ENCODE assay signal across 2 cellular contexts in the genomic region with DNA sequence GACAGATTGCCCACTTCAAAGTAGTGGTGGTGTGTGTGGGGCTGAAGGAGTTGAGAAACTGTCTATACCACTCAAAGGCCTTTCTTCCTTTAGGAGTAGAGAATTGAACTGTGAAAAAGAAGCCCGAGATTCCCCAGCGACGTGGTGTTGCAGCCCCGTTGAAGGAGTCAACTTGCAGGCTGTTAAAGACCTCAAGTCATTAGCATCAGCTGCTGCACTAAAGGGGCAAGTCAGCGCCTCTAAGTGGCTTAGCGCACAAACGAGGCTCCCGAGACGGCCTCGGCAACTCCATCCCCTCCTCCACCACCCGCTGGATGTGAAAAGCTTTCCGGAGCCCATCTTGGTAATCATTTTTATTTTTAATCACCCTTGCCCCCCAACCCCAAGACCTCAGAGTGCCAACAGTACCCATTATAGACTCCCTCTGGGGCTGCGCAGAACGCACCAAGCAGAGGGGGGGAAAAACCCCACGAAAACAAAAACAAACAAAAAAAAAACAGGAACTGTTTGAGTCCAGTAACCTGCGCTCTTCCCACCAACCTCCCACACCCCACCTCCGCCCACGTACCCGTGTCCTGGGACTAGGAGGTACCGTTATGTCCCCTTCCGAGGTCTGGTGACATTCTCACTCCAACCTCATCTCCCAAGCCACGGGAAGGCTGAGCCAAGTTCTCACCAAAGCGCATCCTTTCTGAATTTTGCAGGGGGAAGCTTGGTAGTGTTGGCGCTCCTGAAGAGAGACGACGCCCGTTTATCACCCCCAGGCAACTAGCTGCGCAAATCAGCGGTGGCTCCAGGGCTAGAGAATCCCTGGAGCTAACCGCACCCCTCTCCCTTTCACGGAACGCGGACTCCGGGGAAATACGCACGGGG.
A peak's percentile ranks its signal among the peaks of the same experiment; 100 is the strongest.
TF ChIP-seq lines count a peak whose summit lies in the region.

No MANE protein-coding gene starts in this region.

TF ChIP-seq in HEK293T, 16 proteins besides CTCF, POLR2A, EP300 and RAD21:
- no peak for TF ChIP-seq FOXK2 (IDR thresholded peaks at IDR 0.05)
- TF ChIP-seq TARDBP (IDR thresholded peaks at IDR 0.05): no peak
- no peak for TF ChIP-seq ZNF384 (IDR thresholded peaks at IDR 0.05)
- TF ChIP-seq CTBP1 (IDR thresholded peaks at IDR 0.05; ENCODE audit: borderline replicate concordance): no peak
- no peak for TF ChIP-seq HDGF (IDR thresholded peaks at IDR 0.05; ENCODE audit: borderline replicate concordance)
- no peak for TF ChIP-seq ARNT (IDR thresholded peaks at IDR 0.05)
- no peak for TF ChIP-seq LEF1 (IDR thresholded peaks at IDR 0.05; ENCODE audit: borderline replicate concordance)
- TF ChIP-seq, protein P1, sequence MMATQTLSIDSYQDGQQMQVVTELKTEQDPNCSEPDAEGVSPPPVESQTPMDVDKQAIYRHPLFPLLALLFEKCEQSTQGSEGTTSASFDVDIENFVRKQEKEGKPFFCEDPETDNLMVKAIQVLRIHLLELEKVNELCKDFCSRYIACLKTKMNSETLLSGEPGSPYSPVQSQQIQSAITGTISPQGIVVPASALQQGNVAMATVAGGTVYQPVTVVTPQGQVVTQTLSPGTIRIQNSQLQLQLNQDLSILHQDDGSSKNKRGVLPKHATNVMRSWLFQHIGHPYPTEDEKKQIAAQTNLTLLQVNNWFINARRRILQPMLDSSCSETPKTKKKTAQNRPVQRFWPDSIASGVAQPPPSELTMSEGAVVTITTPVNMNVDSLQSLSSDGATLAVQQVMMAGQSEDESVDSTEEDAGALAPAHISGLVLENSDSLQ (IDR thresholded peaks at IDR 0.05): no peak
- no peak for TF ChIP-seq FOXA1 (IDR thresholded peaks at IDR 0.05)
- TF ChIP-seq ELF4 (IDR thresholded peaks at IDR 0.05): no peak
- no peak for TF ChIP-seq NFRKB (IDR thresholded peaks at IDR 0.05)
- TF ChIP-seq BHLHE40 (IDR thresholded peaks at IDR 0.05; ENCODE audit: borderline replicate concordance): no peak

TF ChIP-seq in K562, 482 proteins besides CTCF, POLR2A, EP300 and RAD21:
- TF ChIP-seq GATAD2A (IDR thresholded peaks at IDR 0.05) (no peak), NR1H2 (CRISPR knock-in tag; IDR thresholded peaks at IDR 0.05) (no peak), EGR1 (conservative IDR thresholded peaks at IDR 0.05) (0 out of 2 replicates have a peak, but pooled peaks have one; percentile 14), RBM25 (IDR thresholded peaks at IDR 0.05; ENCODE audit: low read depth, low read length, severe bottlenecking) (no peak), PHB2 (IDR thresholded peaks at IDR 0.05; ENCODE audit: low read depth) (no peak)
- TF ChIP-seq, protein P2, sequence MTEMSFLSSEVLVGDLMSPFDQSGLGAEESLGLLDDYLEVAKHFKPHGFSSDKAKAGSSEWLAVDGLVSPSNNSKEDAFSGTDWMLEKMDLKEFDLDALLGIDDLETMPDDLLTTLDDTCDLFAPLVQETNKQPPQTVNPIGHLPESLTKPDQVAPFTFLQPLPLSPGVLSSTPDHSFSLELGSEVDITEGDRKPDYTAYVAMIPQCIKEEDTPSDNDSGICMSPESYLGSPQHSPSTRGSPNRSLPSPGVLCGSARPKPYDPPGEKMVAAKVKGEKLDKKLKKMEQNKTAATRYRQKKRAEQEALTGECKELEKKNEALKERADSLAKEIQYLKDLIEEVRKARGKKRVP (CRISPR knock-in tag; IDR thresholded peaks at IDR 0.05): no peak
